30 cellular contexts compared by ENCODE assay signal in genomic region chr16:75506107-75506506, GRCh38. TPM values are rescaled to one million over a fixed set of nuclear protein-coding genes. Genes with fewer than 3 reads are reported as not detected.
DNase-seq lines count a peak whose midpoint lies in the region; ATAC-seq, FAIRE-seq and TF ChIP-seq lines count a peak whose summit lies in the region.
"Had no signal": no experiment of that assay in that cellular context is flagged by ENCODE, and none has a peak within 500 bp of the region (broad histone marks: within the 10 kb centered on the region; RNA-seq: fewer than 3 reads in every experiment).

No MANE protein-coding gene starts in this region.

- CTCF ChIA-PET in SK-N-SH (lab: Yijun Ruan, JAX), result interaction anchor here (0.8 to 1.1 kb wide), 2 partner anchors 11 to 41 kb away, joined by 3 to 5 read pairs; no protein-coding TSS in a partner anchor
- CTCF ChIA-PET in CD4-positive, alpha-beta T cell (lab: Charles Lee), result no interaction called here

- TF ChIP-seq RAD21 in SK-N-SH (IDR thresholded peaks at IDR 0.05; ENCODE audit: low read length), result no peak

- no peaks in the 10 kb centered on the region for H3K9me2 ChIP-seq in SK-N-SH

- H3K4me2 ChIP-seq in SK-N-SH, result no peak overlapping the region
- peak overlapping the region; percentile 29 for H3K4me2 ChIP-seq in keratinocyte (ENCODE audit: control insufficient read depth, extremely low read depth, insufficient read depth, low read depth, low read length)

- H3K79me2 ChIP-seq in SK-N-SH (ENCODE audit: insufficient read depth), result no peaks in the 10 kb centered on the region
- H3K79me2 ChIP-seq in keratinocyte (ENCODE audit: control insufficient read depth, insufficient read depth, low read length), result no peaks in the 10 kb centered on the region

- peaks cover 0 to 6% of the 10 kb centered on the region in 2 donors for H3K4me1 Mint-ChIP-seq in stimulated activated naive B cell treated with anti-CD40 and anti-IgM and Interleukin-4, amounts not matched to agents 10 μg/mL and 1 μg/mL and 100 μg/mL, for 72 hours
- H3K4me1 Mint-ChIP-seq in CD4-positive, alpha-beta T cell (ENCODE audit: low read depth), result no peaks in the 10 kb centered on the region
- H3K4me1 Mint-ChIP-seq: activated B cell treated with CpG ODN at 0.5 μM for 24 hours; activated T-helper 17 cell treated with anti-CD3 and anti-CD28 coated beads, Interleukin-2, amount 50 U/mL, for 72 hours had no signal

- 0 out of 2 replicates have a peak overlapping the region, but pooled peaks have one; percentile 53 for H2AFZ ChIP-seq in SK-N-SH (ENCODE audit: low read depth)
- peak overlapping the region; percentile 29 for H2AFZ ChIP-seq in keratinocyte (ENCODE audit: control insufficient read depth, low read length)

- POLR2A ChIA-PET in SK-N-SH (lab: Yijun Ruan, JAX), result no interaction called here
- POLR2A ChIA-PET in CD4-positive, alpha-beta T cell (lab: Charles Lee), result no interaction called here

- no peak for FAIRE-seq in keratinocyte (lab: Jason Lieb, UNC)
- FAIRE-seq: frontal cortex, H54 had no signal

- H3K4me1 ChIP-seq in SK-N-SH (ENCODE audit: control insufficient read depth in 1 of 2, insufficient read depth in 2 of 2, low read depth in 1 of 2, low read length in 1 of 2) (no peaks in the 10 kb centered on the region; a peak in 1 of 4 replicates), adipocyte (ENCODE audit: control insufficient read depth, insufficient read depth, low read length) (peaks cover 11% of the 10 kb centered on the region), keratinocyte (ENCODE audit: control insufficient read depth, extremely low read depth, insufficient read depth, low read length) (peaks cover 30% of the 10 kb centered on the region)

- DNase-seq in SK-N-SH (no peak), adipocyte (ENCODE audit: low read depth) (no peak), keratinocyte (ENCODE audit: low read depth, low spot score) (no peak)
- no peak for DNase-seq in stimulated activated naive B cell treated with anti-CD40 and anti-IgM and Interleukin-4, amounts not matched to agents 10 μg/mL and 1 μg/mL and 100 μg/mL, for 72 hours
- no peak for DNase-seq in CD4-positive, alpha-beta T cell
- DNase-seq: activated B cell treated with CpG ODN at 0.5 μM for 24 hours; activated CD4-positive, alpha-beta T cell treated with anti-CD3 and anti-CD28 coated beads, Interleukin-2, amount 50 U/mL, for 48 hours; activated CD8-positive, alpha-beta memory T cell treated with anti-CD3 and anti-CD28 coated beads, Interleukin-2, amount 50 U/mL, for 48 hours; AML-193; cerebellar nuclear complex; DND-41; effector memory CD4-positive, alpha-beta T cell; hippocampal formation; NCI-H1105; NCI-H2029 treated with DMSO at 0.1 percent for 48 hours; NCI-H345; NCI-H774; stimulated activated CD8-positive, alpha-beta memory T cell treated with anti-CD3 and anti-CD28 coated beads, Interleukin-4, amount 100 ng/mL, for 48 hours; T1000 had no signal

- H3K36me3 ChIP-seq in SK-N-SH (replicated peaks in 1 of 2; ENCODE audit: control insufficient read depth in 1 of 2, insufficient read depth in 2 of 2, low read length in 1 of 2) (no peaks in the 10 kb centered on the region), adipocyte (ENCODE audit: control insufficient read depth, insufficient read depth, low read length, severe bottlenecking) (no peaks in the 10 kb centered on the region), keratinocyte (ENCODE audit: control insufficient read depth in 2 of 2, extremely low read depth in 1 of 2, insufficient read depth in 2 of 2, low read length in 2 of 2) (no peaks in the 10 kb centered on the region)

- H3K9ac ChIP-seq in SK-N-SH (no peak overlapping the region), adipocyte (ENCODE audit: low read length) (peak overlapping the region; percentile 62), keratinocyte (ENCODE audit: control insufficient read depth, extremely low read depth, insufficient read depth, low read length) (no peak overlapping the region)

- no peaks in the 10 kb centered on the region for H3F3A ChIP-seq in SK-N-SH (replicated peaks; ENCODE audit: insufficient read depth)

- H3K27ac ChIP-seq in SK-N-SH (ENCODE audit: low read depth in 2 of 2, low read length in 1 of 2) (no peak overlapping the region), keratinocyte (ENCODE audit: control insufficient read depth, insufficient read depth, low read length) (peak overlapping the region; percentile 55)
- H3K27ac ChIP-seq in CD4-positive, alpha-beta T cell (ENCODE audit: low read depth, low read length), result no peak overlapping the region
- H3K27ac ChIP-seq: 22Rv1 had no signal

- TF ChIP-seq CTCF in SK-N-SH (IDR thresholded peaks at IDR 0.05) (no peak), keratinocyte (optimal IDR thresholded peaks at IDR 0.05 in 1 of 3, IDR thresholded peaks at IDR 0.05 in 1 of 3, conservative IDR thresholded peaks at IDR 0.05 in 1 of 3; ENCODE audit: extremely low read depth in 1 of 3, insufficient read depth in 2 of 3, low read length in 3 of 3) (no peak)
- no peak for TF ChIP-seq CTCF in CD4-positive, alpha-beta T cell (IDR thresholded peaks at IDR 0.05)

- H3K27me3 Mint-ChIP-seq in stimulated activated naive B cell treated with anti-CD40 and anti-IgM and Interleukin-4, amounts not matched to agents 10 μg/mL and 1 μg/mL and 100 μg/mL, for 72 hours, result peaks cover 5 to 7% of the 10 kb centered on the region in 2 donors
- H3K27me3 Mint-ChIP-seq in CD4-positive, alpha-beta T cell, result peaks cover 6% of the 10 kb centered on the region

- no peaks in the 10 kb centered on the region for H4K20me1 ChIP-seq in SK-N-SH (ENCODE audit: insufficient read depth)
- no peaks in the 10 kb centered on the region for H4K20me1 ChIP-seq in keratinocyte (ENCODE audit: control insufficient read depth, extremely low read depth, insufficient read depth, low read length)

- ATAC-seq in SK-N-SH treated with all-trans-retinoic acid at 6 μM for 48 hours (no peak), HG02623 (IDR thresholded peaks at IDR 0.05; ENCODE audit: unreplicated experiment) (no peak), GM19324 (IDR thresholded peaks at IDR 0.05; ENCODE audit: low FRiP score, unreplicated experiment) (no peak)
- ATAC-seq in stimulated activated naive B cell treated with anti-CD40 and anti-IgM and Interleukin-4, amounts not matched to agents 10 μg/mL and 1 μg/mL and 100 μg/mL, for 72 hours (replicated peaks), result peak; percentile 20 to 31
- ATAC-seq in CD4-positive, alpha-beta T cell (ENCODE audit: poor library complexity), result no peak
- ATAC-seq: activated T-helper 17 cell treated with anti-CD3 and anti-CD28 coated beads, Interleukin-2, amount 50 U/mL, for 72 hours had no signal

- intact Hi-C loops in CD4-positive, alpha-beta T cell (cut with DNase I, micrococcal nuclease), result no loop called here

- H3K9me3 Mint-ChIP-seq in stimulated activated naive B cell treated with anti-CD40 and anti-IgM and Interleukin-4, amounts not matched to agents 10 μg/mL and 1 μg/mL and 100 μg/mL, for 72 hours, result no peaks in the 10 kb centered on the region
- no peaks in the 10 kb centered on the region for H3K9me3 Mint-ChIP-seq in CD4-positive, alpha-beta T cell
- H3K9me3 Mint-ChIP-seq: activated B cell treated with CpG ODN at 0.5 μM for 24 hours; activated T-helper 17 cell treated with anti-CD3 and anti-CD28 coated beads, Interleukin-2, amount 50 U/mL, for 72 hours; nephron had no signal

- no peaks in the 10 kb centered on the region for H3K36me3 Mint-ChIP-seq in stimulated activated naive B cell treated with anti-CD40 and anti-IgM and Interleukin-4, amounts not matched to agents 10 μg/mL and 1 μg/mL and 100 μg/mL, for 72 hours
- no peaks in the 10 kb centered on the region for H3K36me3 Mint-ChIP-seq in CD4-positive, alpha-beta T cell (ENCODE audit: low read depth)
- H3K36me3 Mint-ChIP-seq: activated naive CD8-positive, alpha-beta T cell had no signal

- 77% methylated on average over 3 of the region's 3 CpGs for WGBS in SK-N-SH (ENCODE audit: low lambda C conversion rate)

- H3K27me3 ChIP-seq in SK-N-SH (ENCODE audit: insufficient read depth), result no peaks in the 10 kb centered on the region
- no peaks in the 10 kb centered on the region for H3K27me3 ChIP-seq in adipocyte (replicated peaks; ENCODE audit: control insufficient read depth, insufficient read depth, low read length)
- H3K27me3 ChIP-seq in keratinocyte (ENCODE audit: control insufficient read depth, extremely low read depth, insufficient read depth, low read length), result no peaks in the 10 kb centered on the region
- H3K27me3 ChIP-seq in CD4-positive, alpha-beta T cell (ENCODE audit: control insufficient read depth, insufficient read depth, low read length), result peaks cover 6% of the 10 kb centered on the region

- dilution Hi-C loops in keratinocyte (cut with MboI; ENCODE audit: extremely low pct_ligation_motif_present, low sequenced_read_pairs), result no loop called here

- TF ChIP-seq EP300 in SK-N-SH (IDR thresholded peaks at IDR 0.05; ENCODE audit: borderline replicate concordance in 1 of 2, low read depth in 1 of 2, low read length in 1 of 2), result no peak

- no peaks in the 10 kb centered on the region for H3K9me1 ChIP-seq in keratinocyte (ENCODE audit: control insufficient read depth, extremely low read depth, insufficient read depth, low read length)

- H3K9me3 ChIP-seq in SK-N-SH (no peaks in the 10 kb centered on the region), adipocyte (ENCODE audit: control insufficient read depth, low read length) (no peaks in the 10 kb centered on the region), keratinocyte (ENCODE audit: control insufficient read depth, low read depth, low read length) (no peaks in the 10 kb centered on the region)
- no peaks in the 10 kb centered on the region for H3K9me3 ChIP-seq in CD4-positive, alpha-beta T cell (ENCODE audit: control insufficient read depth, low read length)

- H3K27ac Mint-ChIP-seq in stimulated activated naive B cell treated with anti-CD40 and anti-IgM and Interleukin-4, amounts not matched to agents 10 μg/mL and 1 μg/mL and 100 μg/mL, for 72 hours, result no peak overlapping the region
- H3K27ac Mint-ChIP-seq in CD4-positive, alpha-beta T cell, result no peak overlapping the region
- H3K27ac Mint-ChIP-seq: activated B cell treated with CpG ODN at 0.5 μM for 24 hours; activated naive CD8-positive, alpha-beta T cell; activated T-helper 17 cell treated with anti-CD3 and anti-CD28 coated beads, Interleukin-2, amount 50 U/mL, for 72 hours had no signal

- H3K4me3 ChIP-seq in SK-N-SH (ENCODE audit: low read depth in 2 of 2, low read length in 1 of 2) (no peak overlapping the region), adipocyte (ENCODE audit: low read length) (peak overlapping the region; percentile 54), keratinocyte (ENCODE audit: control insufficient read depth in 2 of 3, extremely low read depth in 1 of 3, insufficient read depth in 2 of 3, low read depth in 1 of 3, low read length in 3 of 3) (no peak overlapping the region)

- H3K4me3 Mint-ChIP-seq in stimulated activated naive B cell treated with anti-CD40 and anti-IgM and Interleukin-4, amounts not matched to agents 10 μg/mL and 1 μg/mL and 100 μg/mL, for 72 hours, result no peak overlapping the region
- H3K4me3 Mint-ChIP-seq in CD4-positive, alpha-beta T cell, result no peak overlapping the region
- H3K4me3 Mint-ChIP-seq: activated B cell treated with CpG ODN at 0.5 μM for 24 hours; activated naive CD8-positive, alpha-beta T cell; activated T-helper 17 cell treated with anti-CD3 and anti-CD28 coated beads, Interleukin-2, amount 50 U/mL, for 72 hours; nephron had no signal

RNA-seq across cellular contexts. Expression of gene CHST6, which starts 10.9 kb away (rescaled TPM):
- 0.26 and 0.30 TPM in 2 replicates for polyA plus RNA-seq in SK-N-SH (2012; rRNA removed)
- 0.17 and 0.19 TPM in 2 replicates for polyA plus RNA-seq in SK-N-SH (2012; cell fraction: cytosol; rRNA removed)
- polyA plus RNA-seq in SK-N-SH (2012; cell fraction: nucleus; rRNA removed), result 0.27 and 0.31 TPM in 2 replicates
- polyA plus RNA-seq in keratinocyte, result 0.03 to 0.27 TPM (median 0.14 TPM) in 3 replicates
- 0.07 TPM for polyA plus RNA-seq in keratinocyte (2011; ENCODE audit: low read depth)
- polyA plus RNA-seq in keratinocyte (2011; cell fraction: cytosol; rRNA removed), result 0.04 TPM in 2 replicates
- polyA plus RNA-seq in keratinocyte (2011; cell fraction: nucleus; rRNA removed), result 0.23 and 0.32 TPM in 2 replicates
- 0.14 and 0.47 TPM in 2 replicates for polyA plus RNA-seq in keratinocyte (2012; ENCODE audit: low replicate concordance)
- polyA minus RNA-seq in keratinocyte, result 0.03 to 0.59 TPM (median 0.06 TPM) in 3 replicates
- polyA minus RNA-seq in keratinocyte (2011; cell fraction: cytosol; rRNA and poly(A)+ RNA removed), result 0.19 TPM
- 0.47 and 0.53 TPM in 2 replicates for polyA minus RNA-seq in keratinocyte (2011; cell fraction: nucleus; rRNA and poly(A)+ RNA removed)
- not detected for total RNA-seq in CD4-positive, alpha-beta T cell
- total RNA-seq: activated T-helper 17 cell treated with anti-CD3 and anti-CD28 coated beads, Interleukin-2, amount 50 U/mL, for 72 hours; mononuclear cell had no signal
- polyA plus RNA-seq: liver had no signal

RNA-seq across cellular contexts. Expression of gene CHST5, which starts 29.8 kb away (rescaled TPM):
- polyA plus RNA-seq in SK-N-SH (2012; rRNA removed) (0.18 and 0.49 TPM in 2 replicates), keratinocyte (0.08 to 0.19 TPM (median 0.12 TPM) in 3 replicates)
- polyA plus RNA-seq in SK-N-SH (2012; cell fraction: cytosol; rRNA removed), result 0.01 and 0.10 TPM in 2 replicates
- polyA plus RNA-seq in SK-N-SH (2012; cell fraction: nucleus; rRNA removed), result 0.70 and 0.83 TPM in 2 replicates
- not detected for polyA plus RNA-seq in keratinocyte (2011; ENCODE audit: low read depth)
- not detected in 2 replicates for polyA plus RNA-seq in keratinocyte (2011; cell fraction: cytosol; rRNA removed)
- 0.38 and 0.40 TPM in 2 replicates for polyA plus RNA-seq in keratinocyte (2011; cell fraction: nucleus; rRNA removed)
- 0.10 TPM in 1 of 2 replicates, not detected in the other for polyA plus RNA-seq in keratinocyte (2012; ENCODE audit: low replicate concordance)
- polyA minus RNA-seq in keratinocyte, result 0.16 TPM in 1 of 3 replicates, not detected in the others
- not detected for polyA minus RNA-seq in keratinocyte (2011; cell fraction: cytosol; rRNA and poly(A)+ RNA removed)
- not detected in 2 replicates for polyA minus RNA-seq in keratinocyte (2011; cell fraction: nucleus; rRNA and poly(A)+ RNA removed)
- total RNA-seq in CD4-positive, alpha-beta T cell, result not detected
- total RNA-seq: activated T-helper 17 cell treated with anti-CD3 and anti-CD28 coated beads, Interleukin-2, amount 50 U/mL, for 72 hours; liver had no signal
- polyA plus RNA-seq: liver had no signal

RNA-seq across cellular contexts. Expression of gene TMEM170A, which starts 41.6 kb away (rescaled TPM):
- 9.2 and 11.0 TPM in 2 replicates for polyA plus RNA-seq in SK-N-SH (2012; rRNA removed)
- polyA plus RNA-seq in SK-N-SH (2012; cell fraction: cytosol; rRNA removed), result 9.3 and 10.1 TPM in 2 replicates
- 9.7 and 11.5 TPM in 2 replicates for polyA plus RNA-seq in SK-N-SH (2012; cell fraction: nucleus; rRNA removed)
- 13.2 to 22.1 TPM (median 14.5 TPM) in 3 replicates for polyA plus RNA-seq in keratinocyte
- 6.4 TPM for polyA plus RNA-seq in keratinocyte (2011; ENCODE audit: low read depth)
- polyA plus RNA-seq in keratinocyte (2011; cell fraction: cytosol; rRNA removed), result 7.2 and 12.6 TPM in 2 replicates
- polyA plus RNA-seq in keratinocyte (2011; cell fraction: nucleus; rRNA removed), result 16.4 and 17.4 TPM in 2 replicates
- 10.1 and 15.8 TPM in 2 replicates for polyA plus RNA-seq in keratinocyte (2012; ENCODE audit: low replicate concordance)
- 4.1 to 15.9 TPM (median 10.9 TPM) in 3 replicates for polyA minus RNA-seq in keratinocyte
- polyA minus RNA-seq in keratinocyte (2011; cell fraction: cytosol; rRNA and poly(A)+ RNA removed), result 8.8 TPM
- polyA minus RNA-seq in keratinocyte (2011; cell fraction: nucleus; rRNA and poly(A)+ RNA removed), result 12.8 and 23.4 TPM in 2 replicates
- total RNA-seq in CD4-positive, alpha-beta T cell, result 10 to 100 TPM; 34.3 to 37.8 TPM

RNA-seq across cellular contexts. Expression of gene TMEM231, which starts 49.9 kb away (rescaled TPM):
- polyA plus RNA-seq in SK-N-SH (2012; rRNA removed), result 18.1 and 30.9 TPM in 2 replicates
- polyA plus RNA-seq in SK-N-SH (2012; cell fraction: cytosol; rRNA removed), result 11.6 and 20.7 TPM in 2 replicates
- 18.8 and 24.8 TPM in 2 replicates for polyA plus RNA-seq in SK-N-SH (2012; cell fraction: nucleus; rRNA removed)
- polyA plus RNA-seq in keratinocyte, result 11.0 to 15.9 TPM (median 11.7 TPM) in 3 replicates
- 2.0 TPM for polyA plus RNA-seq in keratinocyte (2011; ENCODE audit: low read depth)
- 10.4 and 11.8 TPM in 2 replicates for polyA plus RNA-seq in keratinocyte (2011; cell fraction: cytosol; rRNA removed)
- polyA plus RNA-seq in keratinocyte (2011; cell fraction: nucleus; rRNA removed), result 21.7 and 30.6 TPM in 2 replicates
- 6.6 and 6.7 TPM in 2 replicates for polyA plus RNA-seq in keratinocyte (2012; ENCODE audit: low replicate concordance)
- 32.9 to 53.0 TPM (median 35.4 TPM) in 3 replicates for polyA minus RNA-seq in keratinocyte
- polyA minus RNA-seq in keratinocyte (2011; cell fraction: cytosol; rRNA and poly(A)+ RNA removed), result 12.7 TPM
- polyA minus RNA-seq in keratinocyte (2011; cell fraction: nucleus; rRNA and poly(A)+ RNA removed), result 16.7 and 21.5 TPM in 2 replicates
- 1 to 10 TPM; 2.5 TPM for total RNA-seq in CD4-positive, alpha-beta T cell

Comparison
In these comparisons a context has a peak if more than half of its experiments do, and no peak if none do; other contexts are left out.
1. ATAC-seq: peak in stimulated activated naive B cell treated with anti-CD40 and anti-IgM and Interleukin-4, amounts not matched to agents 10 μg/mL and 1 μg/mL and 100 μg/mL, for 72 hours (2 of 2); none in SK-N-SH treated with all-trans-retinoic acid at 6 μM for 48 hours (single experiment), CD4-positive, alpha-beta T cell (single experiment), HG02623 (single experiment) and GM19324 (single experiment).